In the genomic region with DNA sequence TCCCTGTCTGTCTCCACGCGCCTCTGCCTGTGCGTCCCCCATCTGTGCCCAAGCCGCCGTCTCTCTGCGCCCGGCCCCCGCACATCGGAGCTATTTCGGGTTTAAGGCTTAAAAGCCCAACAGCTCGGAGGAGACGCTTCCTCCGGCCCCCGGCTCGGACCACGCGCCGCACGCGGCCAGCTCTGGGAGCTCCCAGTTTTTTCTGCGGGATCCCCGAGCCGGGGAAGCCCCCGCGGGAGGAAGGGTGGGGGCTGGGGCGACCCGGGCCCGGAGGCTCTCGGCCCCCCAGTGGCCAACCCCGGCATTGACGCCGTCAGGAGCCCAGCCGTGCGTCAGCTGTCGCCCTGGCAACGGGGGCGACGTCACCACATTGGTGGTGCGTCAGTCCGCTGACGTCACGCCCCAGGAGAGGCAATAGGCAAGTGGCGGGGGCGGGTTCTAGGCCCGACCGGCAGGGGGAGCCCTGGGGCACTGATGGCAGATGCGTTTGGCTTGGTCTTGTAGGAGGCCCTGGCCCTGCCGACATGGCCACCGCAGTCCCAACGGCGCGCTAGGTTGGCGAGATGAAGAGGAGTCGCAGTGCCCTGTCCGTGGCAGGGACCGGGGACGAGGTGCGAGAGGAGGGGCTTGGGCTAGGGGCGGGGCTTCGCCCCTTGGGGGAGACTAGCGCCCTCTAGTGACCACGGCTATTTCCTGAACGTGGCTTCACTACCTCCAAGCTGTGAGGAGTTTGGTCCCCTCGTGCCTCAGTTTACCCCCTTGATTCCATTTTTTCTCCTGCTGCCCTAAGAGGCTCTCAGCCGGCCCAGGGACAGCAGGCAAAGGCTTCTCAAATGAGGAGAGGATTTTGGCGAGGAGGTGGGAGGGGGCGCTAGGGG, we compare ENCODE assay signal across 8 cellular contexts. TPM values are rescaled to one million over a fixed set of nuclear protein-coding genes. Genes with fewer than 3 reads are reported as not detected.
DNase-seq lines count a peak whose midpoint lies in the region; ATAC-seq, FAIRE-seq and TF ChIP-seq lines count a peak whose summit lies in the region.

No MANE protein-coding gene starts in this region.

- peaks cover 16% of the 10 kb centered on the region for H3K4me1 Mint-ChIP-seq in Caco-2 (ENCODE audit: low read depth, unreplicated experiment)
- H3K4me1 Mint-ChIP-seq in IgD-negative memory B cell, result peaks cover 15 to 31% (median 30%) of the 10 kb centered on the region in 3 donors
- H3K4me1 Mint-ChIP-seq in activated T-helper 1 cell treated with anti-CD3 and anti-CD28 coated beads, Interleukin-12 subunit alpha, Interleukin-12 subunit beta, Interleukin-2, Interleukin-4 antibody, amounts not matched to agents 30 ng/mL and 10 ng/mL and 1 ng/mL, durations not matched to agents 14 hours and 24 hours and 36 hours (ENCODE audit: low read depth), result peaks cover 51% of the 10 kb centered on the region
- H3K4me1 Mint-ChIP-seq in nephron progenitor cell, result peaks cover 39% of the 10 kb centered on the region

- H3K27ac Mint-ChIP-seq in Caco-2 (ENCODE audit: unreplicated experiment), result peak overlapping the region; percentile 40
- peak overlapping the region; percentile 84 to 98 (median 97) for H3K27ac Mint-ChIP-seq in IgD-negative memory B cell
- peak overlapping the region; percentile 94 for H3K27ac Mint-ChIP-seq in activated T-helper 1 cell treated with anti-CD3 and anti-CD28 coated beads, Interleukin-12 subunit alpha, Interleukin-12 subunit beta, Interleukin-2, Interleukin-4 antibody, amounts not matched to agents 30 ng/mL and 10 ng/mL and 1 ng/mL, durations not matched to agents 14 hours and 24 hours and 36 hours
- no peak overlapping the region for H3K27ac Mint-ChIP-seq in nephron progenitor cell

- peaks cover 15% of the 10 kb centered on the region for H3K4me1 ChIP-seq in Caco-2

- CTCF ChIA-PET in Caco-2 (lab: Charles Lee), result interaction anchor here (0.5 to 3.2 kb wide), 10 partner anchors 11 to 446 kb away, joined by 3 to 14 read pairs (median 4); partner anchors contain the start of gene CDC37

- H3K4me3 Mint-ChIP-seq in Caco-2 (ENCODE audit: unreplicated experiment) (peak overlapping the region; percentile 61), IgD-negative memory B cell (peak overlapping the region; percentile 64 to 91 (median 75)), nephron progenitor cell (peak overlapping the region; percentile 80)
- peak overlapping the region; percentile 81 for H3K4me3 Mint-ChIP-seq in activated T-helper 1 cell treated with anti-CD3 and anti-CD28 coated beads, Interleukin-12 subunit alpha, Interleukin-12 subunit beta, Interleukin-2, Interleukin-4 antibody, amounts not matched to agents 30 ng/mL and 10 ng/mL and 1 ng/mL, durations not matched to agents 14 hours and 24 hours and 36 hours

- H3K36me3 ChIP-seq in Caco-2 (ENCODE audit: control insufficient read depth, insufficient read depth, low read length), result no peaks in the 10 kb centered on the region

- no peaks in the 10 kb centered on the region for H3K9me3 Mint-ChIP-seq in Caco-2 (ENCODE audit: unreplicated experiment)
- H3K9me3 Mint-ChIP-seq in IgD-negative memory B cell, result peaks cover 0 to 5% (median 0%) of the 10 kb centered on the region in 3 donors
- H3K9me3 Mint-ChIP-seq in activated T-helper 1 cell treated with anti-CD3 and anti-CD28 coated beads, Interleukin-12 subunit alpha, Interleukin-12 subunit beta, Interleukin-2, Interleukin-4 antibody, amounts not matched to agents 30 ng/mL and 10 ng/mL and 1 ng/mL, durations not matched to agents 14 hours and 24 hours and 36 hours, result no peaks in the 10 kb centered on the region
- H3K9me3 Mint-ChIP-seq in nephron progenitor cell, result peaks cover 14% of the 10 kb centered on the region

- H3K27me3 ChIP-seq in Caco-2 (replicated peaks; ENCODE audit: control insufficient read depth, insufficient read depth, low read length), result peaks cover 4% of the 10 kb centered on the region

- no peaks in the 10 kb centered on the region for H3K9me3 ChIP-seq in Caco-2

- FAIRE-seq in RCC 7860 (lab: Jason Lieb, UNC), result no peak

- peaks cover 9% of the 10 kb centered on the region for H3K36me3 Mint-ChIP-seq in Caco-2 (ENCODE audit: insufficient read depth, unreplicated experiment)
- H3K36me3 Mint-ChIP-seq in IgD-negative memory B cell, result peaks cover 3% of the 10 kb centered on the region
- peaks cover 7% of the 10 kb centered on the region for H3K36me3 Mint-ChIP-seq in activated T-helper 1 cell treated with anti-CD3 and anti-CD28 coated beads, Interleukin-12 subunit alpha, Interleukin-12 subunit beta, Interleukin-2, Interleukin-4 antibody, amounts not matched to agents 30 ng/mL and 10 ng/mL and 1 ng/mL, durations not matched to agents 14 hours and 24 hours and 36 hours (ENCODE audit: low read depth)
- no peaks in the 10 kb centered on the region for H3K36me3 Mint-ChIP-seq in nephron progenitor cell (ENCODE audit: low read depth)

- TF ChIP-seq CTCF in Caco-2 (IDR thresholded peaks at IDR 0.05; ENCODE audit: insufficient read depth in 1 of 2, low read depth in 1 of 2, low read length in 1 of 2, severe bottlenecking in 1 of 2, unreplicated experiment in 1 of 2), result peak; percentile 81 to 84
- TF ChIP-seq CTCF in nephron progenitor cell (IDR thresholded peaks at IDR 0.05), result peak; percentile 97

- ATAC-seq in GM21360 (IDR thresholded peaks at IDR 0.05; ENCODE audit: unreplicated experiment), result peak; percentile 37
- peak; percentile 60 for ATAC-seq in stimulated activated naive CD8-positive, alpha-beta T cell treated with anti-CD3 and anti-CD28 coated beads, Interleukin-15, Interleukin-2, amounts not matched to agents 100 U/mL and 50 U/mL, for 24 hours

- H3K27me3 Mint-ChIP-seq in Caco-2 (ENCODE audit: insufficient read depth, unreplicated experiment), result peaks cover 23% of the 10 kb centered on the region
- peaks cover 28% of the 10 kb centered on the region for H3K27me3 Mint-ChIP-seq in IgD-negative memory B cell
- peaks cover 4% of the 10 kb centered on the region for H3K27me3 Mint-ChIP-seq in activated T-helper 1 cell treated with anti-CD3 and anti-CD28 coated beads, Interleukin-12 subunit alpha, Interleukin-12 subunit beta, Interleukin-2, Interleukin-4 antibody, amounts not matched to agents 30 ng/mL and 10 ng/mL and 1 ng/mL, durations not matched to agents 14 hours and 24 hours and 36 hours (ENCODE audit: insufficient read depth)
- H3K27me3 Mint-ChIP-seq in nephron progenitor cell (ENCODE audit: low read depth, poor library complexity), result peaks cover 85% of the 10 kb centered on the region

- no TSS peak for BruUV-seq in Caco-2 (replicated peaks; lab: Mats Ljungman, UMichigan)

- H3K4me3 ChIP-seq in Caco-2 (ENCODE audit: low read depth, low read length), result peak overlapping the region; percentile 47

- DNase-seq in Caco-2 (peak; percentile 84 to 91), RCC 7860 (ENCODE audit: low spot score) (peak; percentile 42), fibroblast of peridontal ligament (ENCODE audit: extremely low read depth) (peak; percentile 85), nephron progenitor cell (peak; percentile 94)
- peak; percentile 94 for DNase-seq in activated T-helper 1 cell treated with anti-CD3 and anti-CD28 coated beads, Interleukin-12 subunit alpha, Interleukin-12 subunit beta, Interleukin-2, Interleukin-4 antibody, amounts not matched to agents 30 ng/mL and 10 ng/mL and 1 ng/mL, durations not matched to agents 14 hours and 24 hours and 36 hours (ENCODE audit: low spot score)
- DNase-seq in stimulated activated naive CD8-positive, alpha-beta T cell treated with anti-CD3 and anti-CD28 coated beads, Interleukin-15, Interleukin-2, amounts not matched to agents 100 U/mL and 50 U/mL, for 24 hours, result peak; percentile 97

- intact Hi-C loops in Caco-2 (cut with micrococcal nuclease; ENCODE audit: unreplicated experiment), result no loop called here
- intact Hi-C loops in activated T-helper 1 cell treated with anti-CD3 and anti-CD28 coated beads, Interleukin-12 subunit alpha, Interleukin-12 subunit beta, Interleukin-2, Interleukin-4 antibody, amounts not matched to agents 30 ng/mL and 10 ng/mL and 1 ng/mL, durations not matched to agents 14 hours and 24 hours and 36 hours (cut with micrococcal nuclease), result loop anchor here (1.0 to 5.0 kb wide), 4 partner anchors 8 to 236 kb away; partner anchors contain the start of genes CDC37 and ILF3

- POLR2A ChIA-PET in Caco-2 (lab: Charles Lee), result no interaction called here

RNA-seq across cellular contexts. Expression of gene PDE4A, which starts 3.7 kb away (rescaled TPM):
- 3.6 and 3.7 TPM in 2 replicates for total RNA-seq in Caco-2 (2022)
- 2.9 TPM for polyA plus RNA-seq in IgD-negative memory B cell
- total RNA-seq in activated T-helper 1 cell treated with anti-CD3 and anti-CD28 coated beads, Interleukin-12 subunit alpha, Interleukin-12 subunit beta, Interleukin-2, Interleukin-4 antibody, amounts not matched to agents 30 ng/mL and 10 ng/mL and 1 ng/mL, durations not matched to agents 14 hours and 24 hours and 36 hours, result 67.7 and 71.1 TPM in 2 replicates

RNA-seq across cellular contexts. Expression of gene CDC37, which starts 13.3 kb away (rescaled TPM):
- 154 and 164 TPM in 2 replicates for total RNA-seq in Caco-2 (2022)
- 78.8 TPM for polyA plus RNA-seq in IgD-negative memory B cell
- 320 and 326 TPM in 2 replicates for total RNA-seq in activated T-helper 1 cell treated with anti-CD3 and anti-CD28 coated beads, Interleukin-12 subunit alpha, Interleukin-12 subunit beta, Interleukin-2, Interleukin-4 antibody, amounts not matched to agents 30 ng/mL and 10 ng/mL and 1 ng/mL, durations not matched to agents 14 hours and 24 hours and 36 hours

RNA-seq across cellular contexts. Expression of gene TYK2, which starts 36.2 kb away (rescaled TPM):
- total RNA-seq in Caco-2 (2022), result 124 and 134 TPM in 2 replicates
- polyA plus RNA-seq in IgD-negative memory B cell, result 69.0 TPM
- 268 and 271 TPM in 2 replicates for total RNA-seq in activated T-helper 1 cell treated with anti-CD3 and anti-CD28 coated beads, Interleukin-12 subunit alpha, Interleukin-12 subunit beta, Interleukin-2, Interleukin-4 antibody, amounts not matched to agents 30 ng/mL and 10 ng/mL and 1 ng/mL, durations not matched to agents 14 hours and 24 hours and 36 hours

Comparison
In these comparisons a context has a peak if more than half of its experiments do, and no peak if none do; other contexts are left out.
1. Peak in every context shown above with its lines: DNase-seq, ATAC-seq and H3K4me3 ChIP-seq.
2. DNase-seq: peak in every context shown above with its lines; median percentile 97 in stimulated activated naive CD8-positive, alpha-beta T cell treated with anti-CD3 and anti-CD28 coated beads, Interleukin-15, Interleukin-2, amounts not matched to agents 100 U/mL and 50 U/mL, for 24 hours; 94 in activated T-helper 1 cell treated with anti-CD3 and anti-CD28 coated beads, Interleukin-12 subunit alpha, Interleukin-12 subunit beta, Interleukin-2, Interleukin-4 antibody, amounts not matched to agents 30 ng/mL and 10 ng/mL and 1 ng/mL, durations not matched to agents 14 hours and 24 hours and 36 hours; 94 in nephron progenitor cell; 88 in Caco-2; 85 in fibroblast of peridontal ligament; 42 in RCC 7860.
3. RNA of gene PDE4A, which starts 3.7 kb away (total RNA-seq): 67.7 to 71.1 TPM in activated T-helper 1 cell treated with anti-CD3 and anti-CD28 coated beads, Interleukin-12 subunit alpha, Interleukin-12 subunit beta, Interleukin-2, Interleukin-4 antibody, amounts not matched to agents 30 ng/mL and 10 ng/mL and 1 ng/mL, durations not matched to agents 14 hours and 24 hours and 36 hours; 3.6 to 3.7 TPM in Caco-2; every median in the first group is over 10 times any median in the second.